8 cellular contexts compared by ENCODE assay signal in genomic region chrX:136146614-136147319, GRCh38. TPM values are rescaled to one million over a fixed set of nuclear protein-coding genes. Genes with fewer than 3 reads are reported as not detected.
DNase-seq lines count a peak whose midpoint lies in the region; ATAC-seq and TF ChIP-seq lines count a peak whose summit lies in the region.

No MANE protein-coding gene starts in this region.

- peak overlapping the region in 1 of 2 donors; percentile 88 for H3K27ac ChIP-seq in aorta (ENCODE audit: low read depth in 1 of 2, low read length in 2 of 2)

- H3K4me1 ChIP-seq in aorta (ENCODE audit: control insufficient read depth in 1 of 2, insufficient read depth in 2 of 2, low read length in 2 of 2): no peaks in the 10 kb centered on the region

- 1 to 29% methylated on average over 54 to 60 of the region's 60 CpGs for WGBS in aorta, 2 donors

- DNase-seq in activated effector memory CD4-positive, alpha-beta T cell treated with anti-CD3 and anti-CD28 coated beads, Interleukin-2, amount 50 U/mL, for 16 hours: peak; percentile 66
- DNase-seq in activated effector memory CD4-positive, alpha-beta T cell treated with Interleukin-2 at 50 U/mL for 16 hours: no peak
- peak; percentile 15 to 25 for DNase-seq in activated CD4-positive, alpha-beta T cell treated with anti-CD3 and anti-CD28 coated beads, Interleukin-2, amount 50 U/mL, for 4 hours
- DNase-seq in endothelial cell (ENCODE audit: low spot score) (no peak), natural killer cell (no peak), aorta (peak; percentile 49 to 80), dermis blood vessel endothelial cell (no peak), NCI-H2107 (lab: John Stamatoyannopoulos, UW) (no peak)

- no peaks in the 10 kb centered on the region for H3K36me3 Mint-ChIP-seq in endothelial cell (ENCODE audit: low read depth, unreplicated experiment)
- no peaks in the 10 kb centered on the region for H3K36me3 Mint-ChIP-seq in natural killer cell

- peak overlapping the region; percentile 68 to 93 for H3K4me3 ChIP-seq in aorta (ENCODE audit: low read length in 2 of 2)

- TF ChIP-seq CTCF in endothelial cell (IDR thresholded peaks at IDR 0.05; ENCODE audit: unreplicated experiment): no peak
- TF ChIP-seq CTCF in natural killer cell (IDR thresholded peaks at IDR 0.05): no peak

- intact Hi-C loops in natural killer cell (cut with micrococcal nuclease): no loop called here
- intact Hi-C loops in aorta (cut with DNase I): no loop called here

- no peaks in the 10 kb centered on the region for H3K9me3 ChIP-seq in aorta (ENCODE audit: control insufficient read depth, low read length)

- H3K4me1 Mint-ChIP-seq in endothelial cell (ENCODE audit: unreplicated experiment) (peaks cover 6% of the 10 kb centered on the region), natural killer cell (peaks cover 14 to 18% of the 10 kb centered on the region in 2 donors)

- ATAC-seq in natural killer cell (peak in 1 of 3 donors; percentile 36), aorta (ENCODE audit: low FRiP score) (peak; percentile 17)

- H3K27me3 ChIP-seq in aorta (ENCODE audit: control insufficient read depth in 1 of 2, insufficient read depth in 2 of 2, low read length in 1 of 2): no peaks in the 10 kb centered on the region

- H3K27ac Mint-ChIP-seq in endothelial cell (ENCODE audit: unreplicated experiment) (peak overlapping the region; percentile 22), natural killer cell (no peak overlapping the region)

- H3K4me3 Mint-ChIP-seq in endothelial cell (ENCODE audit: unreplicated experiment) (peak overlapping the region; percentile 86), natural killer cell (peak overlapping the region; percentile 80)

- H3K36me3 ChIP-seq in aorta (ENCODE audit: control insufficient read depth in 1 of 2, insufficient read depth in 2 of 2, low read length in 1 of 2): no peaks in the 10 kb centered on the region

- H3K9me3 Mint-ChIP-seq in endothelial cell (ENCODE audit: unreplicated experiment): no peaks in the 10 kb centered on the region
- no peaks in the 10 kb centered on the region for H3K9me3 Mint-ChIP-seq in natural killer cell

- H3K27me3 Mint-ChIP-seq in endothelial cell (ENCODE audit: unreplicated experiment): peaks cover 11% of the 10 kb centered on the region
- peaks cover 8 to 16% of the 10 kb centered on the region in 2 donors for H3K27me3 Mint-ChIP-seq in natural killer cell (ENCODE audit: low read depth in 2 of 2)

RNA-seq across cellular contexts. Expression of gene FHL1, which starts 0.6 kb away (rescaled TPM):
- total RNA-seq in endothelial cell (ENCODE audit: unreplicated experiment): 5.6 TPM
- total RNA-seq in natural killer cell: 1 to 10 TPM; 3.2 to 5.7 (median 3.7) TPM
- total RNA-seq in aorta: 1,000 to 10,000 TPM in 1 of 2 donors, 100 to 1,000 TPM in 1; 875 to 2,023 TPM
- polyA plus RNA-seq in aorta: 1,000 to 10,000 TPM; 1,215 to 2,126 TPM
- 59.6 and 86.6 TPM in 2 replicates for total RNA-seq in dermis blood vessel endothelial cell

Comparison
In these comparisons a context has a peak if more than half of its experiments do, and no peak if none do; other contexts are left out.
1. DNase-seq: peak in activated effector memory CD4-positive, alpha-beta T cell treated with anti-CD3 and anti-CD28 coated beads, Interleukin-2, amount 50 U/mL, for 16 hours (single experiment), activated CD4-positive, alpha-beta T cell treated with anti-CD3 and anti-CD28 coated beads, Interleukin-2, amount 50 U/mL, for 4 hours (2 of 2) and aorta (2 of 2); none in activated effector memory CD4-positive, alpha-beta T cell treated with Interleukin-2 at 50 U/mL for 16 hours (single experiment), endothelial cell (single experiment), natural killer cell (single experiment), dermis blood vessel endothelial cell (single experiment) and NCI-H2107 (single experiment).